Comparison of ENCODE assay signal across 13 cellular contexts in the genomic region with DNA sequence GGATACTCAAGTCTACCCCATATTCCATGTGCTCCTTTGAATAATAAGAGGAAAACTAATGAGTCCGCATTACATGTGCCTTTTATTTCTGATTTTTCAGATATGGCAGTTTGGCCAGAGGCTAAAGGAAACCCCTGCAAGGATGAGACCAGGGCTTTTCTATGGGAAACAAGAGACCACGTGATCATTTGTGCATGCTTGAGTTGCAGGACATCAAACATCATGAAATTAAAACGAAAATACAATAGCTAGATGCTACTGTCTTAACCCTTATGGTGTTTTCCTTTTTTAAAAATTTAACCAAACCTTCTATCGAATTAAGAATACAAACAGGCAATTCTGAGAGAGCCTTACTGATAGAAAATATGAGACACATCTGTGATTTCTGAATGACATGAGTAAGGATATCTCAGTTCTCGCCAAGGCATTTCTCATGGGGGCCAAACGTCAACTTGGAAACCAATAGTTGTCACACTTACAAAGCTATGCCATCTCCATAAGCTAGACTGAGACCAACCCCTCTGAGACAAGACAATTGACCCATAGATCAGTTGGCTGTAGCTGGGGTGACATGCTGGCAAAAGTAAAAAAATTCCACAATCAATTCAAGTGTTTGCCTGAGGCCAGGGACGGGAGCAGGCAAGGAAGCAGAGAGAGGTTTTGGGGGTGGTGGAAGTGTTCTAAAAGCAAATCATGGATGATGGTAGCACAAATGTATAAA. TPM values are rescaled to one million over a fixed set of nuclear protein-coding genes. Genes with fewer than 3 reads are reported as not detected.
A peak's percentile ranks its signal among the peaks of the same experiment; 100 is the strongest.
DNase-seq lines count a peak whose midpoint lies in the region; ATAC-seq and TF ChIP-seq lines count a peak whose summit lies in the region.
"Had no signal": no experiment of that assay in that cellular context is flagged by ENCODE, and none has a peak within 500 bp of the region (broad histone marks: within the 10 kb centered on the region; RNA-seq: fewer than 3 reads in every experiment).

No MANE protein-coding gene starts in this region.

- H3K4me1 ChIP-seq in PC-3 (ENCODE audit: insufficient read depth, low read length) (peaks cover 39% of the 10 kb centered on the region), adipocyte (ENCODE audit: control insufficient read depth, insufficient read depth, low read length) (peaks cover 35% of the 10 kb centered on the region)

- BruUV-seq in PC-3 (replicated peaks; lab: Mats Ljungman, UMichigan) = no TSS peak

- H3K4me1 Mint-ChIP-seq in activated T-cell treated with anti-CD3 and anti-CD28 coated beads, Interleukin-2, amount 50 U/mL, for 24 hours (ENCODE audit: low read depth) = peaks cover 89% of the 10 kb centered on the region
- H3K4me1 Mint-ChIP-seq in stimulated activated naive B cell treated with anti-CD40 and anti-IgM and Interleukin-4, amounts not matched to agents 10 μg/mL and 1 μg/mL and 100 μg/mL, for 72 hours = peaks cover 47 to 74% of the 10 kb centered on the region in 2 donors

- H3K27me3 ChIP-seq in PC-3 (ENCODE audit: low read length) = no peaks in the 10 kb centered on the region
- no peaks in the 10 kb centered on the region for H3K27me3 ChIP-seq in adipocyte (replicated peaks; ENCODE audit: control insufficient read depth, insufficient read depth, low read length)
- H3K27me3 ChIP-seq: ovary had no signal

- ATAC-seq in PC-3 (no peak), sciatic nerve (no peak)
- peak in 1 of 2 donors; percentile 36 for ATAC-seq in stimulated activated naive B cell treated with anti-CD40 and anti-IgM and Interleukin-4, amounts not matched to agents 10 μg/mL and 1 μg/mL and 100 μg/mL, for 72 hours (replicated peaks)

- POLR2A ChIA-PET in PC-3 (lab: Charles Lee; ENCODE audit: unreplicated experiment) = no interaction called here

- H3K9me2 ChIP-seq in PC-3 (replicated peaks; ENCODE audit: low read length) = no peaks in the 10 kb centered on the region

- peak; percentile 50 for DNase-seq in activated T-cell treated with anti-CD3 and anti-CD28 coated beads, Interleukin-2, amount 50 U/mL, for 24 hours
- DNase-seq in activated T-cell treated with anti-CD3 and anti-CD28 coated beads, Interleukin-2, amount 50 U/mL, for 1 hour = no peak
- DNase-seq in PC-3 (no peak), adipocyte (ENCODE audit: low read depth) (no peak), SHP77 treated with DMSO at 0.1 percent for 48 hours (lab: John Stamatoyannopoulos, UW) (no peak), OCI-M2 (lab: John Stamatoyannopoulos, UW; ENCODE audit: unreplicated experiment) (no peak), sciatic nerve (ENCODE audit: low spot score) (no peak)
- no peak for DNase-seq in stimulated activated naive B cell treated with anti-CD40 and anti-IgM and Interleukin-4, amounts not matched to agents 10 μg/mL and 1 μg/mL and 100 μg/mL, for 72 hours
- DNase-seq: NCI-H2081 treated with DMSO at 0.1 percent for 48 hours; NK-92 treated with Interleukin-12 subunit alpha and Interleukin-12 subunit beta, amount 100 ng/mL, for 24 hours; ovary; stimulated activated CD4-positive, alpha-beta T cell treated with anti-CD3 and anti-CD28 coated beads, Interleukin-12 subunit alpha, Interleukin-12 subunit beta, amount 100 ng/mL, for 4 hours had no signal

- H3K9ac ChIP-seq in PC-3 (ENCODE audit: low read length) (no peak overlapping the region), adipocyte (ENCODE audit: low read length) (peak overlapping the region; percentile 31)

- no peaks in the 10 kb centered on the region for H3K79me2 ChIP-seq in PC-3 (ENCODE audit: low read length)

- no peaks in the 10 kb centered on the region for H3K27me3 Mint-ChIP-seq in activated T-cell treated with anti-CD3 and anti-CD28 coated beads, Interleukin-2, amount 50 U/mL, for 24 hours
- no peaks in the 10 kb centered on the region for H3K27me3 Mint-ChIP-seq in stimulated activated naive B cell treated with anti-CD40 and anti-IgM and Interleukin-4, amounts not matched to agents 10 μg/mL and 1 μg/mL and 100 μg/mL, for 72 hours
- H3K27me3 Mint-ChIP-seq: dendritic cell treated with granulocyte-macrophage colony-stimulating factor and Interleukin-4, amounts not matched to agents 40 ng/mL and 50 ng/mL, for 4 days had no signal

- peaks cover 3% of the 10 kb centered on the region for H3F3A ChIP-seq in PC-3 (ENCODE audit: low read length, unreplicated experiment)

- no peaks in the 10 kb centered on the region for H4K20me1 ChIP-seq in PC-3 (ENCODE audit: low read length)

- H3K4me2 ChIP-seq in PC-3 (ENCODE audit: low read length) = peak overlapping the region; percentile 18

- H3K4me3 ChIP-seq in PC-3 (ENCODE audit: low read length) (0 out of 2 replicates have a peak overlapping the region, but pooled peaks have one; percentile 8), adipocyte (ENCODE audit: low read length) (peak overlapping the region; percentile 33)
- H3K4me3 ChIP-seq: ovary had no signal

- peak overlapping the region; percentile 48 for H3K4me3 Mint-ChIP-seq in activated T-cell treated with anti-CD3 and anti-CD28 coated beads, Interleukin-2, amount 50 U/mL, for 24 hours
- peak overlapping the region; percentile 41 to 66 for H3K4me3 Mint-ChIP-seq in stimulated activated naive B cell treated with anti-CD40 and anti-IgM and Interleukin-4, amounts not matched to agents 10 μg/mL and 1 μg/mL and 100 μg/mL, for 72 hours
- H3K4me3 Mint-ChIP-seq: dendritic cell treated with granulocyte-macrophage colony-stimulating factor and Interleukin-4, amounts not matched to agents 40 ng/mL and 50 ng/mL, for 4 days had no signal

- no peak overlapping the region for H2AFZ ChIP-seq in PC-3 (ENCODE audit: low read length)

- H3K9me3 ChIP-seq in PC-3 (ENCODE audit: low read length) (no peaks in the 10 kb centered on the region), adipocyte (ENCODE audit: control insufficient read depth, low read length) (no peaks in the 10 kb centered on the region)
- H3K9me3 ChIP-seq: ovary had no signal

- peaks cover 2% of the 10 kb centered on the region for H3K9me3 Mint-ChIP-seq in activated T-cell treated with anti-CD3 and anti-CD28 coated beads, Interleukin-2, amount 50 U/mL, for 24 hours
- H3K9me3 Mint-ChIP-seq in stimulated activated naive B cell treated with anti-CD40 and anti-IgM and Interleukin-4, amounts not matched to agents 10 μg/mL and 1 μg/mL and 100 μg/mL, for 72 hours = peaks cover 0 to 2% of the 10 kb centered on the region in 2 donors

- peaks cover 32% of the 10 kb centered on the region for H3K36me3 Mint-ChIP-seq in activated T-cell treated with anti-CD3 and anti-CD28 coated beads, Interleukin-2, amount 50 U/mL, for 24 hours (ENCODE audit: low read depth)
- H3K36me3 Mint-ChIP-seq in stimulated activated naive B cell treated with anti-CD40 and anti-IgM and Interleukin-4, amounts not matched to agents 10 μg/mL and 1 μg/mL and 100 μg/mL, for 72 hours = peaks cover 2 to 26% of the 10 kb centered on the region in 2 donors

- peak overlapping the region; percentile 95 for H3K27ac Mint-ChIP-seq in activated T-cell treated with anti-CD3 and anti-CD28 coated beads, Interleukin-2, amount 50 U/mL, for 24 hours
- peak overlapping the region; percentile 83 for H3K27ac Mint-ChIP-seq in stimulated activated naive B cell treated with anti-CD40 and anti-IgM and Interleukin-4, amounts not matched to agents 10 μg/mL and 1 μg/mL and 100 μg/mL, for 72 hours
- H3K27ac Mint-ChIP-seq: dendritic cell treated with granulocyte-macrophage colony-stimulating factor and Interleukin-4, amounts not matched to agents 40 ng/mL and 50 ng/mL, for 4 days had no signal

- no peaks in the 10 kb centered on the region for H3K36me3 ChIP-seq in PC-3 (ENCODE audit: low read depth, low read length)
- H3K36me3 ChIP-seq in adipocyte (ENCODE audit: control insufficient read depth, insufficient read depth, low read length, severe bottlenecking) = no peaks in the 10 kb centered on the region
- H3K36me3 ChIP-seq: ovary had no signal

- peak overlapping the region; percentile 53 for H3K27ac ChIP-seq in PC-3 (ENCODE audit: low read length)
- H3K27ac ChIP-seq: ovary had no signal

- intact Hi-C loops in PC-3 (cut with micrococcal nuclease) (loop anchor here (2.0 to 5.0 kb wide), 2 partner anchors 24 to 79 kb away; no protein-coding TSS in a partner anchor), sciatic nerve (cut with DNase I) (no loop called here)

- CTCF ChIA-PET in PC-3 (lab: Charles Lee) = no interaction called here

- TF ChIP-seq CTCF in PC-3 (conservative IDR thresholded peaks at IDR 0.05; ENCODE audit: low read depth, low read length) = no peak

RNA-seq across cellular contexts. Expression of gene RIPOR2, which starts 52.8 kb away (rescaled TPM):
- total RNA-seq in PC-3 (2014; rRNA removed) (0.44 and 0.52 TPM in 2 replicates), sciatic nerve (17.0 TPM)

Comparison
In these comparisons a context has a peak if more than half of its experiments do, and no peak if none do; other contexts are left out.
1. RNA of gene RIPOR2, which starts 52.8 kb away (total RNA-seq): 17.0 TPM in sciatic nerve (single experiment); 0.44 to 0.52 TPM in PC-3; every median in the first group is over 10 times any median in the second.